14 cellular contexts compared by ENCODE assay signal in the genomic region with DNA sequence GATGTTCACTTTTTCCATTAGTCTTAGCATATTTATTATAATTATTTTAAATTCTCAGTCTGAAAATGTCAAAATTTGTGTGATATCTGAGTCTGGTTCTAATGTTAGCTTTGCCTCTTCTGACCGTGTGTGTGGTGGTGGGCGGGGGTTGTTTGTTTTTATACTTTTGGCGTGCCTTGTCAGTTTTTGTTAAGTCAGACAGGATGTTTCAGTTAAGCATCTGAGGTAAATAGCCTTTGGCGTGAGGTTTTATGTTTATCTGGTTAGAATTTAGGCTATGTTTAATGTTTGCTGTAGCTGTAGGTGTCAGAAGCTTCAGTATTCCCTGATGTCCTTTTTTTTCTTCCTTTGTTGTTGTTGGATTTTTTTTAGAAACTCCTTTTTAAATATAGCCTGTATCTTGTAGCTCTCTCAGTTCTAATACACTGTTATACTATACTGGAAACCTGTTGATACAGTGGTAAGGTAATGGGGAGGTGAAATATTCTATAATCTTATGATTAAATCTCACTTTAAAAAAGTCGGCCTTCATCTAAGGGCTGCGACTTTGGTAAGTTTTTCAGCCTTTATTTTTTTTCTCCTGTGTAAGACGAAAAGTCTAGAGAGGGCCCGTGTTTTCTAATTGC.
DNase-seq lines count a peak whose midpoint lies in the region; ATAC-seq and TF ChIP-seq lines count a peak whose summit lies in the region.
"Had no signal": no experiment of that assay in that cellular context is flagged by ENCODE, and none has a peak within 500 bp of the region (broad histone marks: within the 10 kb centered on the region; RNA-seq: fewer than 3 reads in every experiment).

No MANE protein-coding gene starts in this region.

- POLR2A ChIA-PET in activated CD4-positive, alpha-beta memory T cell treated with anti-CD3 and anti-CD28 coated beads for 36 hours (lab: Charles Lee) = no interaction called here

- TF ChIP-seq CTCF in hepatocyte (IDR thresholded peaks at IDR 0.05; ENCODE audit: poor library complexity) = no peak
- no peak for TF ChIP-seq CTCF in upper lobe of left lung (IDR thresholded peaks at IDR 0.05)

- H3K27me3 ChIP-seq in hepatocyte (no peaks in the 10 kb centered on the region), upper lobe of left lung (no peaks in the 10 kb centered on the region)

- peak overlapping the region; percentile 23 for H3K4me2 ChIP-seq in hepatocyte

- H4K20me1 ChIP-seq in hepatocyte (ENCODE audit: insufficient read depth, poor library complexity, severe bottlenecking) = no peaks in the 10 kb centered on the region

- no peaks in the 10 kb centered on the region for H3K9me3 ChIP-seq in hepatocyte (ENCODE audit: low read depth)
- H3K9me3 ChIP-seq in upper lobe of left lung = no peaks in the 10 kb centered on the region

- intact Hi-C loops in activated CD4-positive, alpha-beta memory T cell treated with anti-CD3 and anti-CD28 coated beads for 36 hours (cut with micrococcal nuclease) = no loop called here

- no peaks in the 10 kb centered on the region for H3K27me3 Mint-ChIP-seq in activated CD4-positive, alpha-beta memory T cell treated with anti-CD3 and anti-CD28 coated beads for 36 hours

- no peak for TF ChIP-seq POLR2A in upper lobe of left lung (IDR thresholded peaks at IDR 0.05)

- H3K4me3 Mint-ChIP-seq in activated CD4-positive, alpha-beta memory T cell treated with anti-CD3 and anti-CD28 coated beads for 36 hours = no peak overlapping the region
- H3K4me3 Mint-ChIP-seq: HFFc6 had no signal

- peak overlapping the region; percentile 38 for H3K27ac ChIP-seq in hepatocyte
- peak overlapping the region in 3 of 4 donors; percentile 2 to 64 (median 19) for H3K27ac ChIP-seq in upper lobe of left lung

- peak; percentile 7 for DNase-seq in stimulated activated CD4-positive, alpha-beta T cell treated with anti-CD3 and anti-CD28 coated beads, Interleukin-4, amount 100 ng/mL, for 24 hours
- DNase-seq in stimulated activated CD4-positive, alpha-beta T cell treated with anti-CD3 and anti-CD28 coated beads, Interleukin-4, amount 100 ng/mL, for 4 hours = no peak
- peak; percentile 54 for DNase-seq in activated CD4-positive, alpha-beta memory T cell treated with anti-CD3 and anti-CD28 coated beads for 36 hours
- no peak for DNase-seq in hepatocyte (ENCODE audit: low spot score)
- DNase-seq in upper lobe of left lung = no peak
- DNase-seq in NCI-H1436 treated with DMSO at 0.1 percent for 48 hours (lab: John Stamatoyannopoulos, UW) = no peak
- DNase-seq in C1 segment of cervical spinal cord (lab: John Stamatoyannopoulos, UW) = no peak
- DNase-seq: Calu3, cerebellar nuclear complex, HFFc6, hippocampal formation, NCI-H526, posterior cingulate gyrus had no signal

- no peak overlapping the region for H3K4me3 ChIP-seq in hepatocyte
- no peak overlapping the region for H3K4me3 ChIP-seq in upper lobe of left lung

- H3K9me3 Mint-ChIP-seq in activated CD4-positive, alpha-beta memory T cell treated with anti-CD3 and anti-CD28 coated beads for 36 hours = no peaks in the 10 kb centered on the region
- H3K9me3 Mint-ChIP-seq: HFFc6 had no signal

- CTCF ChIA-PET in activated CD4-positive, alpha-beta memory T cell treated with anti-CD3 and anti-CD28 coated beads for 36 hours (lab: Charles Lee) = interaction anchor here (0.6 kb wide), 1 partner anchor 37 kb away, joined by 3 read pairs; no protein-coding TSS in a partner anchor

- H3K36me3 ChIP-seq in hepatocyte (replicated peaks; ENCODE audit: insufficient read depth, low read depth) (no peaks in the 10 kb centered on the region), upper lobe of left lung (peaks cover 0 to 19% (median 13%) of the 10 kb centered on the region in 4 donors)

- H3K4me1 ChIP-seq in hepatocyte (ENCODE audit: insufficient read depth) = peaks cover 22% of the 10 kb centered on the region
- peaks cover 6 to 22% (median 14%) of the 10 kb centered on the region in 4 donors for H3K4me1 ChIP-seq in upper lobe of left lung

- no peak overlapping the region for H2AFZ ChIP-seq in hepatocyte

- no peaks in the 10 kb centered on the region for H3K79me2 ChIP-seq in hepatocyte

- no peak for ATAC-seq in upper lobe of left lung (ENCODE audit: low FRiP score in 2 of 2)
- no peak for ATAC-seq in HG02870 (IDR thresholded peaks at IDR 0.05; ENCODE audit: unreplicated experiment)

- TF ChIP-seq EP300 in upper lobe of left lung (IDR thresholded peaks at IDR 0.05) = no peak

- peak overlapping the region; percentile 65 for H3K27ac Mint-ChIP-seq in activated CD4-positive, alpha-beta memory T cell treated with anti-CD3 and anti-CD28 coated beads for 36 hours
- H3K27ac Mint-ChIP-seq: HFFc6 had no signal

- H3K4me1 Mint-ChIP-seq in activated CD4-positive, alpha-beta memory T cell treated with anti-CD3 and anti-CD28 coated beads for 36 hours (ENCODE audit: low read depth) = peaks cover 32% of the 10 kb centered on the region

- peaks cover 54% of the 10 kb centered on the region for H3K36me3 Mint-ChIP-seq in activated CD4-positive, alpha-beta memory T cell treated with anti-CD3 and anti-CD28 coated beads for 36 hours

- H3K9me2 ChIP-seq in hepatocyte (replicated peaks; ENCODE audit: insufficient read depth) = no peaks in the 10 kb centered on the region

- WGBS in hepatocyte (ENCODE audit: low lambda C conversion rate, missing lambda C conversion rate) = 35% methylated on average over 8 of the region's 8 CpGs
- WGBS in upper lobe of left lung, 2 donors = 29 to 34% methylated on average over 8 of the region's 8 CpGs

Comparison
In these comparisons a context has a peak if more than half of its experiments do, and no peak if none do; other contexts are left out.
1. DNase-seq: peak in stimulated activated CD4-positive, alpha-beta T cell treated with anti-CD3 and anti-CD28 coated beads, Interleukin-4, amount 100 ng/mL, for 24 hours (single experiment) and activated CD4-positive, alpha-beta memory T cell treated with anti-CD3 and anti-CD28 coated beads for 36 hours (single experiment); none in stimulated activated CD4-positive, alpha-beta T cell treated with anti-CD3 and anti-CD28 coated beads, Interleukin-4, amount 100 ng/mL, for 4 hours (0 of 2), hepatocyte (single experiment), upper lobe of left lung (0 of 2), NCI-H1436 treated with DMSO at 0.1 percent for 48 hours (single experiment) and C1 segment of cervical spinal cord (0 of 14).